ENCODE assay signal across 2 cellular contexts in genomic region chr15:75810874-75811498, GRCh38.
TF ChIP-seq lines count a peak whose summit lies in the region.

No MANE protein-coding gene starts in this region.

TF ChIP-seq in GM23338, 12 proteins besides CTCF, POLR2A, EP300 and RAD21:
- TF ChIP-seq EZH2phosphoT487 (IDR thresholded peaks at IDR 0.05; ENCODE audit: unreplicated experiment) (no peak), ETS1 (IDR thresholded peaks at IDR 0.05) (no peak), EZH2 (IDR thresholded peaks at IDR 0.05; ENCODE audit: low read depth, unreplicated experiment) (no peak)

TF ChIP-seq in IMR-90, 13 proteins besides CTCF, POLR2A, EP300 and RAD21:
- TF ChIP-seq RCOR1 (IDR thresholded peaks at IDR 0.05; ENCODE audit: insufficient replicate concordance, low read length) (no peak), SMC3 (IDR thresholded peaks at IDR 0.05; ENCODE audit: low read depth, low read length) (no peak), RFX5 (IDR thresholded peaks at IDR 0.05; ENCODE audit: low read depth, low read length) (no peak), CHD1 (IDR thresholded peaks at IDR 0.05; ENCODE audit: low read depth, low read length) (no peak), NFE2L2 (IDR thresholded peaks at IDR 0.05; ENCODE audit: low read depth, low read length) (no peak), USF2 (IDR thresholded peaks at IDR 0.05; ENCODE audit: low read depth, low read length) (no peak), MAFK (IDR thresholded peaks at IDR 0.05; ENCODE audit: low read depth, low read length) (no peak), BHLHE40 (IDR thresholded peaks at IDR 0.05; ENCODE audit: low read depth, low read length) (no peak), MAZ (IDR thresholded peaks at IDR 0.05; ENCODE audit: borderline replicate concordance, low read depth, low read length) (no peak), ELK1 (IDR thresholded peaks at IDR 0.05; ENCODE audit: borderline replicate concordance, low read depth, low read length) (no peak), MXI1 (IDR thresholded peaks at IDR 0.05; ENCODE audit: borderline replicate concordance, low read depth, low read length) (no peak), FOS (IDR thresholded peaks at IDR 0.05; ENCODE audit: low read depth, low read length) (no peak), CEBPB (IDR thresholded peaks at IDR 0.05; ENCODE audit: low read depth, low read length) (no peak)
TF ChIP-seq in IMR-90: peak in this region for 0.
